In genomic region chr9:110599468-110599867, GRCh38 we compare ENCODE assay signal across 25 cellular contexts. TPM values are rescaled to one million over a fixed set of nuclear protein-coding genes. Genes with fewer than 3 reads are reported as not detected.
DNase-seq lines count a peak whose midpoint lies in the region; ATAC-seq, FAIRE-seq and TF ChIP-seq lines count a peak whose summit lies in the region.
"Had no signal": no experiment of that assay in that cellular context is flagged by ENCODE, and none has a peak within 500 bp of the region (broad histone marks: within the 10 kb centered on the region; RNA-seq: fewer than 3 reads in every experiment).

No MANE protein-coding gene starts in this region.

- peak overlapping the region; percentile 8 to 77 for H3K4ac ChIP-seq in mesenchymal stem cell (ENCODE audit: low read depth in 1 of 2, low read length in 2 of 2)

- H2BK15ac ChIP-seq in mesenchymal stem cell (ENCODE audit: low read depth, poor library complexity, severe bottlenecking) = peak overlapping the region; percentile 90

- H3K27me3 ChIP-seq in HepG2 (ENCODE audit: control insufficient read depth in 1 of 2, insufficient read depth in 2 of 2, low read length in 2 of 2) = peaks cover 1 to 7% of the 10 kb centered on the region in 2 experiments; a peak in 1 of 5 replicates
- no peaks in the 10 kb centered on the region for H3K27me3 ChIP-seq in right lobe of liver
- no peaks in the 10 kb centered on the region for H3K27me3 ChIP-seq in K562 (ENCODE audit: control insufficient read depth in 2 of 2, insufficient read depth in 2 of 2, low read length in 2 of 2)
- H3K27me3 ChIP-seq in mesenchymal stem cell (ENCODE audit: control insufficient read depth in 1 of 2, insufficient read depth in 1 of 2, low read length in 2 of 2) = no peaks in the 10 kb centered on the region
- H3K27me3 ChIP-seq in gastroesophageal sphincter = peaks cover 4% of the 10 kb centered on the region
- H3K27me3 ChIP-seq: spleen had no signal

- no peak for TF ChIP-seq RAD21 in HepG2 (CRISPR knock-in tag; IDR thresholded peaks at IDR 0.05)
- TF ChIP-seq RAD21 in K562 (CRISPR knock-in tag; conservative IDR thresholded peaks at IDR 0.05 in 1 of 2, IDR thresholded peaks at IDR 0.05 in 1 of 2) = no peak

- CTCF ChIA-PET in HepG2 (lab: Yijun Ruan, JAX; ENCODE audit: low intra/inter-chr PET ratio, low total read pairs) (no interaction called here), K562 (lab: Yijun Ruan, JAX; ENCODE audit: low intra/inter-chr PET ratio) (no interaction called here)

- H4K20me1 ChIP-seq in HepG2 (ENCODE audit: insufficient read depth, low read length) (no peaks in the 10 kb centered on the region), K562 (replicated peaks; ENCODE audit: control insufficient read depth, insufficient read depth, low read length) (no peaks in the 10 kb centered on the region)

- H2AFZ ChIP-seq in HepG2 (ENCODE audit: low read length) = no peak overlapping the region
- no peak overlapping the region for H2AFZ ChIP-seq in K562 (ENCODE audit: low read depth, low read length)
- peak overlapping the region; percentile 54 for H2AFZ ChIP-seq in mesenchymal stem cell (ENCODE audit: low read depth, low read length)

- H3K14ac ChIP-seq in mesenchymal stem cell (ENCODE audit: low read length in 2 of 2) = no peak overlapping the region

- H3K79me1 ChIP-seq in mesenchymal stem cell (replicated peaks; ENCODE audit: low read length, poor library complexity, severe bottlenecking) = no peaks in the 10 kb centered on the region

- H3K27ac Mint-ChIP-seq in activated T-helper 2 cell treated with anti-CD3 and anti-CD28 coated beads, Interferon-gamma antibody, Interleukin-2, Interleukin-4, amounts not matched to agents 10 μg/mL and 5 μg/mL and 100 μg/mL, durations not matched to agents 14 hours and 24 hours and 36 hours = no peak overlapping the region
- H3K27ac Mint-ChIP-seq: activated T-helper 17 cell treated with anti-CD3 and anti-CD28 coated beads, Interleukin-2, amount 50 U/mL, for 72 hours; immature natural killer cell; natural killer cell had no signal

- H3K18ac ChIP-seq in mesenchymal stem cell (ENCODE audit: low read depth in 1 of 2, low read length in 2 of 2) = peak overlapping the region; percentile 73 to 96

- no peak overlapping the region for H3K4me3 Mint-ChIP-seq in activated T-helper 2 cell treated with anti-CD3 and anti-CD28 coated beads, Interferon-gamma antibody, Interleukin-2, Interleukin-4, amounts not matched to agents 10 μg/mL and 5 μg/mL and 100 μg/mL, durations not matched to agents 14 hours and 24 hours and 36 hours (ENCODE audit: low read depth)
- H3K4me3 Mint-ChIP-seq: activated T-helper 17 cell treated with anti-CD3 and anti-CD28 coated beads, Interleukin-2, amount 50 U/mL, for 72 hours; immature natural killer cell; natural killer cell had no signal

- H4K91ac ChIP-seq in mesenchymal stem cell (ENCODE audit: low read length) = peak overlapping the region; percentile 43

- H2BK12ac ChIP-seq in mesenchymal stem cell (ENCODE audit: low read length in 2 of 2) = peak overlapping the region; percentile 23 to 94

- FAIRE-seq in HepG2 (lab: Jason Lieb, UNC) (no peak), K562 (lab: Jason Lieb, UNC) (no peak)
- FAIRE-seq: H54 had no signal

- in situ Hi-C loops in HepG2 (cut with HindIII; ENCODE audit: extremely low pct_ligation_motif_present, low pct_unique_long_range_greater_than_20kb) = no loop called here
- in situ Hi-C loops in K562 (cut with MboI) = no loop called here

- TF ChIP-seq EP300 in HepG2 (IDR thresholded peaks at IDR 0.05; ENCODE audit: low read depth in 2 of 2, low read length in 2 of 2) (no peak), HepG2 (CRISPR knock-in tag; IDR thresholded peaks at IDR 0.05; ENCODE audit: borderline replicate concordance) (no peak), K562 (IDR thresholded peaks at IDR 0.05; ENCODE audit: low read length) (no peak), gastroesophageal sphincter (IDR thresholded peaks at IDR 0.05) (no peak)

- H3K9me3 ChIP-seq in HepG2 (ENCODE audit: low read length) = no peaks in the 10 kb centered on the region
- no peaks in the 10 kb centered on the region for H3K9me3 ChIP-seq in right lobe of liver
- no peaks in the 10 kb centered on the region for H3K9me3 ChIP-seq in K562 (replicated peaks; ENCODE audit: control insufficient read depth, insufficient read depth, low read depth, low read length)
- H3K9me3 ChIP-seq in mesenchymal stem cell (ENCODE audit: control insufficient read depth, low read length) = no peaks in the 10 kb centered on the region
- no peaks in the 10 kb centered on the region for H3K9me3 ChIP-seq in gastroesophageal sphincter
- H3K9me3 ChIP-seq: spleen, thoracic aorta had no signal

- H3K9ac ChIP-seq in HepG2 (ENCODE audit: insufficient read depth, low read depth, low read length) = no peak overlapping the region
- H3K9ac ChIP-seq in K562 (ENCODE audit: insufficient read depth in 1 of 2, low read depth in 2 of 2, low read length in 2 of 2) = no peak overlapping the region
- no peak overlapping the region for H3K9ac ChIP-seq in mesenchymal stem cell (ENCODE audit: low read length)
- H3K9ac ChIP-seq: KMS-11 had no signal

- DNase-seq in HepG2 (ENCODE audit: low spot score) (no peak), right lobe of liver (no peak), K562 (ENCODE audit: extremely low read depth in 1 of 4, low spot score in 3 of 4) (no peak), mesenchymal stem cell (peak; percentile 87), ureter (ENCODE audit: low spot score) (no peak), kidney glomerular epithelial cell (lab: John Stamatoyannopoulos, UW) (no peak)
- no peak for DNase-seq in activated T-helper 2 cell treated with anti-CD3 and anti-CD28 coated beads, Interferon-gamma antibody, Interleukin-2, Interleukin-4, amounts not matched to agents 10 μg/mL and 5 μg/mL and 100 μg/mL, durations not matched to agents 14 hours and 24 hours and 36 hours (ENCODE audit: low spot score)
- DNase-seq: amniotic stem cell, erythroblast, immature natural killer cell, mammary epithelial cell, natural killer cell, NCI-H1105 treated with DMSO at 0.1 percent for 48 hours, NCI-H2107, NCI-H526, spleen, T1000 had no signal

- H3K36me3 ChIP-seq in HepG2 (replicated peaks in 1 of 2; ENCODE audit: control insufficient read depth in 1 of 2, insufficient read depth in 2 of 2, low read length in 2 of 2) (no peaks in the 10 kb centered on the region), right lobe of liver (no peaks in the 10 kb centered on the region), K562 (ENCODE audit: control insufficient read depth, insufficient read depth, low read length) (no peaks in the 10 kb centered on the region), mesenchymal stem cell (ENCODE audit: control insufficient read depth in 1 of 2, insufficient read depth in 2 of 2, low read depth in 1 of 2, low read length in 2 of 2) (no peaks in the 10 kb centered on the region), gastroesophageal sphincter (no peaks in the 10 kb centered on the region)
- H3K36me3 ChIP-seq: spleen, thoracic aorta had no signal

- H3K4me1 ChIP-seq in HepG2 (ENCODE audit: insufficient read depth, low read length) (no peaks in the 10 kb centered on the region), right lobe of liver (no peaks in the 10 kb centered on the region), K562 (replicated peaks in 1 of 2; ENCODE audit: control insufficient read depth in 2 of 2, insufficient read depth in 2 of 2, low read length in 2 of 2) (no peaks in the 10 kb centered on the region), mesenchymal stem cell (ENCODE audit: control insufficient read depth, insufficient read depth, low read depth, low read length) (peaks cover 9% of the 10 kb centered on the region), gastroesophageal sphincter (no peaks in the 10 kb centered on the region)
- H3K4me1 ChIP-seq: spleen had no signal

- no peak overlapping the region for H2AK5ac ChIP-seq in mesenchymal stem cell (ENCODE audit: low read length, severe bottlenecking)

- no peak overlapping the region for H3K23ac ChIP-seq in mesenchymal stem cell (ENCODE audit: low read length in 2 of 2)

- ATAC-seq in HepG2 (no peak), right lobe of liver (no peak), K562 (no peak), gastroesophageal sphincter (no peak)
- ATAC-seq: activated T-helper 17 cell treated with anti-CD3 and anti-CD28 coated beads, Interleukin-2, amount 50 U/mL, for 72 hours; natural killer cell had no signal

- H3K27me3 Mint-ChIP-seq in activated T-helper 2 cell treated with anti-CD3 and anti-CD28 coated beads, Interferon-gamma antibody, Interleukin-2, Interleukin-4, amounts not matched to agents 10 μg/mL and 5 μg/mL and 100 μg/mL, durations not matched to agents 14 hours and 24 hours and 36 hours (ENCODE audit: low read depth) = no peaks in the 10 kb centered on the region
- H3K27me3 Mint-ChIP-seq: activated T-helper 17 cell treated with anti-CD3 and anti-CD28 coated beads, Interleukin-2, amount 50 U/mL, for 72 hours had no signal

- TF ChIP-seq CTCF in HepG2 (CRISPR knock-in tag; IDR thresholded peaks at IDR 0.05) (no peak), right lobe of liver (IDR thresholded peaks at IDR 0.05) (no peak), K562 (IDR thresholded peaks at IDR 0.05 in 2 of 3, conservative IDR thresholded peaks at IDR 0.05 in 1 of 3; ENCODE audit: insufficient read depth in 2 of 3, low read depth in 1 of 3, low read length in 3 of 3) (no peak), gastroesophageal sphincter (IDR thresholded peaks at IDR 0.05) (no peak)

- peak overlapping the region; percentile 96 for H4K8ac ChIP-seq in mesenchymal stem cell (ENCODE audit: low read length)

- intact Hi-C loops in HepG2 (cut with micrococcal nuclease; ENCODE audit: unreplicated experiment) (no loop called here), right lobe of liver (cut with DNase I) (no loop called here), K562 (cut with micrococcal nuclease) (no loop called here)
- intact Hi-C loops in activated T-helper 2 cell treated with anti-CD3 and anti-CD28 coated beads, Interferon-gamma antibody, Interleukin-2, Interleukin-4, amounts not matched to agents 10 μg/mL and 5 μg/mL and 100 μg/mL, durations not matched to agents 14 hours and 24 hours and 36 hours (cut with micrococcal nuclease) = no loop called here

- no peak overlapping the region for H2BK5ac ChIP-seq in mesenchymal stem cell (ENCODE audit: low read depth, low read length, poor library complexity, severe bottlenecking)

- WGBS in HepG2 (ENCODE audit: low lambda C conversion rate) = 25% methylated on average over 8 of the region's 10 CpGs
- WGBS in right lobe of liver (ENCODE audit: insufficient coverage, low coverage, low lambda C conversion rate, missing lambda C conversion rate) = no CpG with 5 or more reads among the region's 10 CpGs
- 1% methylated on average over 10 of the region's 10 CpGs for WGBS in K562 (ENCODE audit: insufficient coverage, low coverage, missing lambda C conversion rate)
- WGBS in mesenchymal stem cell = 54% methylated on average over 9 of the region's 10 CpGs
- WGBS in gastroesophageal sphincter (ENCODE audit: low coverage in 1 of 2), 2 donors = 84% methylated on average over 3 to 6 of the region's 10 CpGs

- H3K9me3 Mint-ChIP-seq in activated T-helper 2 cell treated with anti-CD3 and anti-CD28 coated beads, Interferon-gamma antibody, Interleukin-2, Interleukin-4, amounts not matched to agents 10 μg/mL and 5 μg/mL and 100 μg/mL, durations not matched to agents 14 hours and 24 hours and 36 hours = no peaks in the 10 kb centered on the region
- H3K9me3 Mint-ChIP-seq: activated T-helper 17 cell treated with anti-CD3 and anti-CD28 coated beads, Interleukin-2, amount 50 U/mL, for 72 hours had no signal

- POLR2A ChIA-PET in HepG2 (lab: Yijun Ruan, JAX) = no interaction called here
- POLR2A ChIA-PET in K562 (lab: Yijun Ruan, JAX) = no interaction called here

- H3K4me2 ChIP-seq in HepG2 (ENCODE audit: low read depth, low read length) = no peak overlapping the region
- no peak overlapping the region for H3K4me2 ChIP-seq in K562 (ENCODE audit: insufficient read depth, low read length)
- no peak overlapping the region for H3K4me2 ChIP-seq in mesenchymal stem cell (ENCODE audit: low read length, poor library complexity, severe bottlenecking)
- H3K4me2 ChIP-seq: KMS-11 had no signal

- no peaks in the 10 kb centered on the region for H3K4me1 Mint-ChIP-seq in activated T-helper 2 cell treated with anti-CD3 and anti-CD28 coated beads, Interferon-gamma antibody, Interleukin-2, Interleukin-4, amounts not matched to agents 10 μg/mL and 5 μg/mL and 100 μg/mL, durations not matched to agents 14 hours and 24 hours and 36 hours (ENCODE audit: low read depth)
- H3K4me1 Mint-ChIP-seq: activated T-helper 17 cell treated with anti-CD3 and anti-CD28 coated beads, Interleukin-2, amount 50 U/mL, for 72 hours; immature natural killer cell; natural killer cell had no signal

- TF ChIP-seq POLR2A in HepG2 (IDR thresholded peaks at IDR 0.05; ENCODE audit: insufficient read depth in 1 of 2, low read depth in 2 of 2, low read length in 2 of 2) (no peak), right lobe of liver (IDR thresholded peaks at IDR 0.05) (no peak), K562 (conservative IDR thresholded peaks at IDR 0.05) (no peak), gastroesophageal sphincter (IDR thresholded peaks at IDR 0.05) (no peak)

- no peak overlapping the region for H2BK120ac ChIP-seq in mesenchymal stem cell (ENCODE audit: low read depth, low read length)

- H3K9me1 ChIP-seq in K562 (ENCODE audit: control insufficient read depth, insufficient read depth, low read length) = no peaks in the 10 kb centered on the region

- H3K27ac ChIP-seq in HepG2 (ENCODE audit: extremely low read length, insufficient read depth, low read length) (no peak overlapping the region), right lobe of liver (no peak overlapping the region), K562 (ENCODE audit: extremely low read depth, low read depth, low read length) (no peak overlapping the region), mesenchymal stem cell (ENCODE audit: low read length, poor library complexity, severe bottlenecking) (no peak overlapping the region), gastroesophageal sphincter (no peak overlapping the region)
- H3K27ac ChIP-seq: C4-2B, HL-60, KMS-11, spleen, thoracic aorta had no signal

- H3K4me3 ChIP-seq in HepG2 (replicated peaks in 1 of 3; ENCODE audit: insufficient read depth in 1 of 3, low read depth in 2 of 3, low read length in 3 of 3) (no peak overlapping the region), right lobe of liver (no peak overlapping the region), K562 (no peak overlapping the region), mesenchymal stem cell (ENCODE audit: insufficient read depth in 1 of 2, low read depth in 1 of 2, low read length in 2 of 2) (no peak overlapping the region), gastroesophageal sphincter (no peak overlapping the region)
- H3K4me3 ChIP-seq: spleen, thoracic aorta had no signal

- H3K36me3 Mint-ChIP-seq in activated T-helper 2 cell treated with anti-CD3 and anti-CD28 coated beads, Interferon-gamma antibody, Interleukin-2, Interleukin-4, amounts not matched to agents 10 μg/mL and 5 μg/mL and 100 μg/mL, durations not matched to agents 14 hours and 24 hours and 36 hours (ENCODE audit: low read depth) = no peaks in the 10 kb centered on the region
- H3K36me3 Mint-ChIP-seq: natural killer cell had no signal

- BruUV-seq in HepG2 (replicated peaks; lab: Mats Ljungman, UMichigan) = no TSS peak
- BruUV-seq in K562 (replicated peaks; lab: Mats Ljungman, UMichigan) = no TSS peak

- H3K79me2 ChIP-seq in HepG2 (ENCODE audit: insufficient read depth, low read length) (no peaks in the 10 kb centered on the region), K562 (ENCODE audit: control insufficient read depth, insufficient read depth, low read length) (no peaks in the 10 kb centered on the region)

RNA-seq across cellular contexts. Expression of gene SVEP1, which starts 19.9 kb away (rescaled TPM):
- total RNA-seq in HepG2 (2016; rRNA removed; fragmentation: Illumina TruSeq; extraction: Trizol) (not detected in 2 replicates), right lobe of liver (1 to 10 TPM; 1.6 to 7.8 (median 4.6) TPM), K562 (2014; rRNA removed) (0.32 and 0.41 TPM in 2 replicates), K562 (2014; rRNA removed; fragmentation: Illumina TruSeq; extraction: Trizol) (0.58 and 0.89 TPM in 2 replicates), K562 (2015; rRNA removed; fragmentation: Illumina TruSeq; extraction: Trizol) (0.33 and 0.38 TPM in 2 replicates), K562 (2021) (0.73 and 0.81 TPM in 2 replicates), ureter (19.7 TPM), gastroesophageal sphincter (10 to 100 TPM; 37.2 to 70.4 (median 58.4) TPM)
- not detected in 2 replicates for total RNA-seq in HepG2 (2016; cell fraction: cytosol; rRNA removed; fragmentation: Illumina TruSeq; extraction: Trizol; ENCODE audit: low read depth)
- total RNA-seq in HepG2 (2016; cell fraction: insoluble cytoplasmic fraction; rRNA removed; fragmentation: Illumina TruSeq; extraction: Trizol) = not detected in 2 replicates
- total RNA-seq in HepG2 (2016; cell fraction: membrane; rRNA removed; fragmentation: Illumina TruSeq; extraction: Trizol) = not detected in 2 replicates
- total RNA-seq in HepG2 (2016; cell fraction: nucleus; rRNA removed; fragmentation: Illumina TruSeq; extraction: Trizol) = not detected in 2 replicates
- polyA plus RNA-seq in HepG2 (2011; rRNA removed) (not detected in 2 replicates), K562 (2011; rRNA removed) (0.07 and 0.84 TPM in 2 replicates), K562 (2014; fragmentation: Illumina TruSeq; extraction: Trizol) (0.51 and 0.53 TPM in 2 replicates), K562 (2014; fragmentation: Nextera tagmentation; extraction: Ambion mirVana) (under 1 TPM; 0.20 to 0.43 TPM), K562 (2014; rRNA removed) (0.25 and 0.42 TPM in 2 replicates)
- 0.01 and 0.03 TPM in 2 replicates for polyA plus RNA-seq in HepG2 (2011; cell fraction: cytosol; rRNA removed)
- 0.03 TPM in 1 of 2 replicates, not detected in the other for polyA plus RNA-seq in HepG2 (2011; cell fraction: nucleus; rRNA removed)
- polyA plus RNA-seq in HepG2 (2012) = not detected in 2 replicates
- not detected in 2 replicates for polyA plus RNA-seq in HepG2 (2016; cell fraction: cytosol; fragmentation: Illumina TruSeq; extraction: Trizol; ENCODE audit: low read depth)
- polyA plus RNA-seq in HepG2 (2016; cell fraction: insoluble cytoplasmic fraction; fragmentation: Illumina TruSeq; extraction: Trizol; ENCODE audit: low read depth) = not detected in 2 replicates
- not detected in 2 replicates for polyA plus RNA-seq in HepG2 (2016; cell fraction: membrane; fragmentation: Illumina TruSeq; extraction: Trizol; ENCODE audit: low read depth)
- polyA plus RNA-seq in HepG2 (2016; cell fraction: nucleus; fragmentation: Illumina TruSeq; extraction: Trizol; ENCODE audit: insufficient read depth, low read depth) = not detected in 2 replicates
- polyA minus RNA-seq in HepG2 (2011; rRNA and poly(A)+ RNA removed; ENCODE audit: low replicate concordance) = 0.14 TPM in 1 of 2 replicates, not detected in the other
- polyA minus RNA-seq in HepG2 (2011; cell fraction: cytosol; rRNA and poly(A)+ RNA removed) = not detected in 2 replicates
- polyA minus RNA-seq in HepG2 (2011; cell fraction: nucleus; rRNA and poly(A)+ RNA removed) = under 0.01 TPM in 2 replicates
- total RNA-seq in K562 (2011; cell fraction: chromatin; rRNA removed; ENCODE audit: low replicate concordance) = 2.7 and 6.9 TPM in 2 replicates
- total RNA-seq in K562 (2011; cell fraction: nucleolus; rRNA removed) = 1.7 and 2.6 TPM in 2 replicates
- total RNA-seq in K562 (2011; cell fraction: nucleoplasm; rRNA removed) = 2.8 and 4.8 TPM in 2 replicates
- 0.09 and 0.51 TPM in 2 replicates for polyA plus RNA-seq in K562 (2011; cell fraction: cytosol; rRNA removed)
- 0.35 and 2.0 TPM in 2 replicates for polyA plus RNA-seq in K562 (2011; cell fraction: nucleus; rRNA removed)
- 0.48 and 0.53 TPM in 2 replicates for polyA plus RNA-seq in K562 (2012)
- 0.42 and 2.7 TPM in 2 replicates for polyA minus RNA-seq in K562 (2011; rRNA and poly(A)+ RNA removed)
- polyA minus RNA-seq in K562 (2011; cell fraction: cytosol; rRNA and poly(A)+ RNA removed) = 0.09 and 0.76 TPM in 2 replicates
- 0.44 and 2.2 TPM in 2 replicates for polyA minus RNA-seq in K562 (2011; cell fraction: nucleus; rRNA and poly(A)+ RNA removed)
- 17.6 TPM for polyA plus RNA-seq in mesenchymal stem cell (2013, experiment 1 of 2)
- 16.0 TPM for polyA plus RNA-seq in mesenchymal stem cell (2013, experiment 2 of 2)
- not detected in 2 replicates for total RNA-seq in activated T-helper 2 cell treated with anti-CD3 and anti-CD28 coated beads, Interferon-gamma antibody, Interleukin-2, Interleukin-4, amounts not matched to agents 10 μg/mL and 5 μg/mL and 100 μg/mL, durations not matched to agents 14 hours and 24 hours and 36 hours
- total RNA-seq: natural killer cell, SK-MEL-5 had no signal

Comparison
In these comparisons a context has a peak if more than half of its experiments do, and no peak if none do; other contexts are left out.
1. Of the 241 proteins assayed by ChIP-seq in both HepG2 and K562: peak only in HepG2: none; only in K562: none; in both: CEBPB; in neither: 240.